In genomic region chr19:17883627-17884413, GRCh38 we compare ENCODE assay signal across 29 cellular contexts. TPM values are rescaled to one million over a fixed set of nuclear protein-coding genes. Genes with fewer than 3 reads are reported as not detected.
A peak's percentile ranks its signal among the peaks of the same experiment; 100 is the strongest.
DNase-seq lines count a peak whose midpoint lies in the region; ATAC-seq and TF ChIP-seq lines count a peak whose summit lies in the region.
"Had no signal": no experiment of that assay in that cellular context is flagged by ENCODE, and none has a peak within 500 bp of the region (broad histone marks: within the 10 kb centered on the region; RNA-seq: fewer than 3 reads in every experiment).

No MANE protein-coding gene starts in this region.

- H3K4me3 ChIP-seq in left ventricle myocardium inferior (no peak overlapping the region), Panc1 (ENCODE audit: low read depth in 2 of 2, low read length in 2 of 2) (no peak overlapping the region), upper lobe of right lung (no peak overlapping the region)
- H3K4me3 ChIP-seq: A549, cardiac muscle cell, left lung, Peyer's patch, smooth muscle cell, thyroid gland had no signal

- no peaks in the 10 kb centered on the region for H3K36me3 ChIP-seq in left ventricle myocardium inferior
- H3K36me3 ChIP-seq in Panc1 (ENCODE audit: control insufficient read depth, insufficient read depth, low read length): no peaks in the 10 kb centered on the region
- no peaks in the 10 kb centered on the region for H3K36me3 ChIP-seq in upper lobe of right lung
- H3K36me3 ChIP-seq: cardiac muscle cell, left lung, Peyer's patch, thyroid gland had no signal

- H3K27me3 ChIP-seq in left ventricle myocardium inferior (ENCODE audit: low read depth) (peaks cover 64% of the 10 kb centered on the region), Panc1 (ENCODE audit: control insufficient read depth, insufficient read depth, low read length) (no peaks in the 10 kb centered on the region), upper lobe of right lung (peaks cover 8% of the 10 kb centered on the region)
- H3K27me3 ChIP-seq: cardiac muscle cell, Peyer's patch, thyroid gland had no signal

- no peak for ATAC-seq in Right ventricle myocardium inferior
- peak; percentile 34; the same call in 1 of the 2 replicates for ATAC-seq in Panc1
- peak; percentile 26 for ATAC-seq in upper lobe of right lung
- ATAC-seq in HG03432 (IDR thresholded peaks at IDR 0.05; ENCODE audit: unreplicated experiment): no peak
- ATAC-seq: left lung; right cardiac atrium; stimulated activated naive CD8-positive, alpha-beta T cell treated with anti-CD3 and anti-CD28 coated beads, Interleukin-15, amount 100 ng/mL, for 72 hours had no signal

- TF ChIP-seq CTCF in left ventricle myocardium inferior (IDR thresholded peaks at IDR 0.05; ENCODE audit: borderline replicate concordance): no peak
- TF ChIP-seq CTCF in Panc1 (IDR thresholded peaks at IDR 0.05): no peak
- no peak for TF ChIP-seq CTCF in upper lobe of right lung (IDR thresholded peaks at IDR 0.05)

- TF ChIP-seq POLR2A in erythroblast (IDR thresholded peaks at IDR 0.05; ENCODE audit: low read length): no peak

- CTCF ChIA-PET in Panc1 (lab: Charles Lee): interaction anchor here (0.6 kb wide), 1 partner anchor 14 kb away, joined by 13 read pairs; no protein-coding TSS in a partner anchor

- DNase-seq in Right ventricle myocardium inferior (ENCODE audit: missing footprints) (peak; percentile 44), left ventricle myocardium inferior (no peak), Panc1 (ENCODE audit: low read depth, low spot score) (no peak), iPS-NIHi11 (ENCODE audit: low spot score) (peak; percentile 87), upper lobe of right lung (no peak), islet precursor cell (no peak), erythroblast (lab: John Stamatoyannopoulos, UW) (no peak)
- DNase-seq: activated CD4-positive, alpha-beta T cell treated with anti-CD3 and anti-CD28 coated beads, Interleukin-2, amount 50 U/mL, for 4 hours; activated gamma-delta T cell treated with Interleukin-2 at 50 U/mL for 16 hours; activated T-cell treated with anti-CD3 and anti-CD28 coated beads, Interleukin-2, amount 50 U/mL, for 48 hours; AML-193; CD4-positive, alpha-beta T cell; hypothalamus; left lung; NCI-H1105 treated with DMSO at 0.1 percent for 48 hours; NCI-H187 treated with DMSO at 0.1 percent for 48 hours; NCI-H524; Peyer's patch; right cardiac atrium; stimulated activated naive CD8-positive, alpha-beta T cell treated with anti-CD3 and anti-CD28 coated beads, Interleukin-15, amount 100 ng/mL, for 72 hours; thyroid gland had no signal

- no peaks in the 10 kb centered on the region for H3K4me1 ChIP-seq in left ventricle myocardium inferior
- no peaks in the 10 kb centered on the region for H3K4me1 ChIP-seq in Panc1 (ENCODE audit: control insufficient read depth, insufficient read depth, low read length)
- no peaks in the 10 kb centered on the region for H3K4me1 ChIP-seq in upper lobe of right lung
- H3K4me1 ChIP-seq: A549, left lung, Peyer's patch, thyroid gland had no signal

- BruUV-seq in Panc1 (replicated peaks; lab: Mats Ljungman, UMichigan): no TSS peak

- H3K9me3 ChIP-seq in left ventricle myocardium inferior (replicated peaks) (no peaks in the 10 kb centered on the region), Panc1 (ENCODE audit: control insufficient read depth, insufficient read depth, low read depth, low read length) (no peaks in the 10 kb centered on the region), upper lobe of right lung (no peaks in the 10 kb centered on the region)
- H3K9me3 ChIP-seq: A549, left lung, Peyer's patch, thyroid gland had no signal

- POLR2A ChIA-PET in Panc1 (lab: Charles Lee): no interaction called here

- H3K27ac ChIP-seq in left ventricle myocardium inferior (replicated peaks) (no peak overlapping the region), Panc1 (ENCODE audit: low read length) (no peak overlapping the region), upper lobe of right lung (no peak overlapping the region)
- H3K27ac ChIP-seq: A549, cardiac muscle cell, left lung, thyroid gland had no signal

- in situ Hi-C loops in Panc1 (cut with HindIII; ENCODE audit: low pct_unique_long_range_greater_than_20kb, low sequenced_read_pairs): no loop called here

- intact Hi-C loops in Right ventricle myocardium inferior (cut with DNase I) (no loop called here), left ventricle myocardium inferior (cut with micrococcal nuclease) (no loop called here), Panc1 (cut with micrococcal nuclease; ENCODE audit: unreplicated experiment) (no loop called here), upper lobe of right lung (cut with DNase I) (no loop called here)

RNA-seq across cellular contexts. Expression of gene SLC5A5, which starts 12.1 kb away (rescaled TPM):
- not detected for total RNA-seq in Right ventricle myocardium inferior
- not detected for total RNA-seq in left ventricle myocardium inferior
- 6.3 TPM for total RNA-seq in Panc1 (2021; ENCODE audit: unreplicated experiment)
- polyA plus RNA-seq in Panc1 (2012; ENCODE audit: insufficient read length): 4.5 TPM
- not detected for total RNA-seq in upper lobe of right lung
- total RNA-seq: astrocyte, HT-29, myocyte, Peyer's patch, posterior vena cava, right cardiac atrium, smooth muscle cell had no signal
- polyA plus RNA-seq: cardiac muscle cell, right cardiac atrium, smooth muscle cell had no signal

RNA-seq across cellular contexts. Expression of gene RPL18A, which starts 24.1 kb away (rescaled TPM):
- total RNA-seq in Right ventricle myocardium inferior (860 TPM), left ventricle myocardium inferior (767 TPM), Panc1 (2021; ENCODE audit: unreplicated experiment) (1,352 TPM), upper lobe of right lung (1,315 TPM)
- 2,329 TPM for polyA plus RNA-seq in Panc1 (2012; ENCODE audit: insufficient read length)

RNA-seq across cellular contexts. Expression of gene JAK3, which starts 36.0 kb away (rescaled TPM):
- total RNA-seq in Right ventricle myocardium inferior (1.9 TPM), left ventricle myocardium inferior (1.7 TPM), Panc1 (2021; ENCODE audit: unreplicated experiment) (2.1 TPM), upper lobe of right lung (15.1 TPM)
- polyA plus RNA-seq in Panc1 (2012; ENCODE audit: insufficient read length): 1.7 TPM
- total RNA-seq: myocyte had no signal

RNA-seq across cellular contexts. Expression of gene CCDC124, which starts 49.0 kb away (rescaled TPM):
- 85.9 TPM for total RNA-seq in Right ventricle myocardium inferior
- total RNA-seq in left ventricle myocardium inferior: 87.4 TPM
- 110 TPM for total RNA-seq in Panc1 (2021; ENCODE audit: unreplicated experiment)
- polyA plus RNA-seq in Panc1 (2012; ENCODE audit: insufficient read length): 188 TPM
- total RNA-seq in upper lobe of right lung: 59.7 TPM

Comparison
In these comparisons a context has a peak if more than half of its experiments do, and no peak if none do; other contexts are left out.
1. DNase-seq: peak in Right ventricle myocardium inferior (single experiment) and iPS-NIHi11 (single experiment); none in left ventricle myocardium inferior (single experiment), Panc1 (single experiment), upper lobe of right lung (single experiment), islet precursor cell (single experiment) and erythroblast (0 of 2).
2. ATAC-seq: peak in Panc1 (single experiment) and upper lobe of right lung (single experiment); none in Right ventricle myocardium inferior (single experiment) and HG03432 (single experiment).